8 cellular contexts compared by ENCODE assay signal in genomic region chr6:45922728-45923351, GRCh38.
DNase-seq lines count a peak whose midpoint lies in the region; ATAC-seq and TF ChIP-seq lines count a peak whose summit lies in the region.

No MANE protein-coding gene starts in this region.

- peaks cover 4% of the 10 kb centered on the region for H3K4me1 Mint-ChIP-seq in CD8-positive, alpha-beta T cell (ENCODE audit: low read depth)
- peaks cover 18 to 43% of the 10 kb centered on the region in 2 donors for H3K4me1 Mint-ChIP-seq in natural killer cell treated with Interleukin-12 subunit alpha and Interleukin-12 subunit beta and Interleukin-15 and Interleukin-18, amount 100 ng/mL, for 72 hours (ENCODE audit: low read depth in 2 of 2)
- peaks cover 16 to 24% of the 10 kb centered on the region in 2 donors for H3K4me1 Mint-ChIP-seq in stimulated activated naive B cell treated with anti-CD40 and anti-IgM and Interleukin-4, amounts not matched to agents 10 μg/mL and 1 μg/mL and 100 μg/mL, for 72 hours

- no peaks in the 10 kb centered on the region for H3K9me3 ChIP-seq in CD8-positive, alpha-beta T cell (ENCODE audit: low read length)
- H3K9me3 ChIP-seq in esophagus muscularis mucosa: no peaks in the 10 kb centered on the region

- CTCF ChIA-PET in CD8-positive, alpha-beta T cell (lab: Charles Lee): interaction anchor here (0.7 to 5.9 kb wide), 15 partner anchors 8 to 1483 kb away, joined by 3 to 47 read pairs (median 4); no protein-coding TSS in a partner anchor

- H3K27ac Mint-ChIP-seq in CD8-positive, alpha-beta T cell: no peak overlapping the region
- peak overlapping the region; percentile 47 to 88 for H3K27ac Mint-ChIP-seq in natural killer cell treated with Interleukin-12 subunit alpha and Interleukin-12 subunit beta and Interleukin-15 and Interleukin-18, amount 100 ng/mL, for 72 hours
- H3K27ac Mint-ChIP-seq in stimulated activated naive B cell treated with anti-CD40 and anti-IgM and Interleukin-4, amounts not matched to agents 10 μg/mL and 1 μg/mL and 100 μg/mL, for 72 hours: no peak overlapping the region

- POLR2A ChIA-PET in CD8-positive, alpha-beta T cell (lab: Charles Lee): no interaction called here

- no peak overlapping the region for H3K4me3 ChIP-seq in CD8-positive, alpha-beta T cell (ENCODE audit: low read depth, low read length)
- no peak overlapping the region for H3K4me3 ChIP-seq in esophagus muscularis mucosa

- H3K27ac ChIP-seq in CD8-positive, alpha-beta T cell (ENCODE audit: low read depth, low read length): no peak overlapping the region
- H3K27ac ChIP-seq in esophagus muscularis mucosa (replicated peaks in 1 of 4): no peak overlapping the region

- TF ChIP-seq EP300 in esophagus muscularis mucosa (IDR thresholded peaks at IDR 0.05): no peak

- no peaks in the 10 kb centered on the region for H3K27me3 Mint-ChIP-seq in CD8-positive, alpha-beta T cell (ENCODE audit: low read depth)
- H3K27me3 Mint-ChIP-seq in natural killer cell treated with Interleukin-12 subunit alpha and Interleukin-12 subunit beta and Interleukin-15 and Interleukin-18, amount 100 ng/mL, for 72 hours: peaks cover 0 to 11% of the 10 kb centered on the region in 2 donors
- no peaks in the 10 kb centered on the region for H3K27me3 Mint-ChIP-seq in stimulated activated naive B cell treated with anti-CD40 and anti-IgM and Interleukin-4, amounts not matched to agents 10 μg/mL and 1 μg/mL and 100 μg/mL, for 72 hours

- no peaks in the 10 kb centered on the region for H3K4me1 ChIP-seq in CD8-positive, alpha-beta T cell (ENCODE audit: insufficient read depth, low read length)
- peaks cover 8 to 23% (median 11%) of the 10 kb centered on the region in 4 donors for H3K4me1 ChIP-seq in esophagus muscularis mucosa

- no peaks in the 10 kb centered on the region for H3K9me3 Mint-ChIP-seq in CD8-positive, alpha-beta T cell
- H3K9me3 Mint-ChIP-seq in natural killer cell treated with Interleukin-12 subunit alpha and Interleukin-12 subunit beta and Interleukin-15 and Interleukin-18, amount 100 ng/mL, for 72 hours: no peaks in the 10 kb centered on the region
- H3K9me3 Mint-ChIP-seq in stimulated activated naive B cell treated with anti-CD40 and anti-IgM and Interleukin-4, amounts not matched to agents 10 μg/mL and 1 μg/mL and 100 μg/mL, for 72 hours: no peaks in the 10 kb centered on the region

- WGBS in esophagus muscularis mucosa: 56% methylated on average over 11 of the region's 11 CpGs

- H3K36me3 Mint-ChIP-seq in CD8-positive, alpha-beta T cell: no peaks in the 10 kb centered on the region
- no peaks in the 10 kb centered on the region for H3K36me3 Mint-ChIP-seq in natural killer cell treated with Interleukin-12 subunit alpha and Interleukin-12 subunit beta and Interleukin-15 and Interleukin-18, amount 100 ng/mL, for 72 hours
- H3K36me3 Mint-ChIP-seq in stimulated activated naive B cell treated with anti-CD40 and anti-IgM and Interleukin-4, amounts not matched to agents 10 μg/mL and 1 μg/mL and 100 μg/mL, for 72 hours: no peaks in the 10 kb centered on the region

- intact Hi-C loops in CD8-positive, alpha-beta T cell (cut with DNase I, micrococcal nuclease): loop anchor here (1.0 to 10.0 kb wide), 5 partner anchors 206 to 1448 kb away; partner anchors contain the start of gene ADGRF1 (in 1 of the 2)
- intact Hi-C loops in esophagus muscularis mucosa (cut with DNase I): loop anchor here (5.0 kb wide), 2 partner anchors 1266 to 1446 kb away; no protein-coding TSS in a partner anchor

- H3K27me3 ChIP-seq in CD8-positive, alpha-beta T cell (ENCODE audit: insufficient read depth, low read length): no peaks in the 10 kb centered on the region
- H3K27me3 ChIP-seq in esophagus muscularis mucosa: no peaks in the 10 kb centered on the region

- ATAC-seq in CD8-positive, alpha-beta T cell: no peak
- peak; percentile 35 for ATAC-seq in GM21723 (IDR thresholded peaks at IDR 0.05; ENCODE audit: unreplicated experiment)
- ATAC-seq in natural killer cell treated with Interleukin-12 subunit alpha and Interleukin-12 subunit beta and Interleukin-15 and Interleukin-18, amount 100 ng/mL, for 72 hours: peak; percentile 46 to 74
- peak; percentile 28 to 39 for ATAC-seq in stimulated activated naive B cell treated with anti-CD40 and anti-IgM and Interleukin-4, amounts not matched to agents 10 μg/mL and 1 μg/mL and 100 μg/mL, for 72 hours (replicated peaks)

- TF ChIP-seq POLR2A in esophagus muscularis mucosa (IDR thresholded peaks at IDR 0.05; ENCODE audit: low read depth): no peak

- TF ChIP-seq CTCF in CD8-positive, alpha-beta T cell (IDR thresholded peaks at IDR 0.05): peak; percentile 38
- peak; percentile 33 to 46 (median 36) for TF ChIP-seq CTCF in esophagus muscularis mucosa (IDR thresholded peaks at IDR 0.05)

- H3K4me3 Mint-ChIP-seq in CD8-positive, alpha-beta T cell: no peak overlapping the region
- H3K4me3 Mint-ChIP-seq in natural killer cell treated with Interleukin-12 subunit alpha and Interleukin-12 subunit beta and Interleukin-15 and Interleukin-18, amount 100 ng/mL, for 72 hours: peak overlapping the region; percentile 74
- H3K4me3 Mint-ChIP-seq in stimulated activated naive B cell treated with anti-CD40 and anti-IgM and Interleukin-4, amounts not matched to agents 10 μg/mL and 1 μg/mL and 100 μg/mL, for 72 hours: no peak overlapping the region

- no peaks in the 10 kb centered on the region for H3K36me3 ChIP-seq in CD8-positive, alpha-beta T cell (ENCODE audit: insufficient read depth, low read length)
- H3K36me3 ChIP-seq in esophagus muscularis mucosa: peaks cover 0 to 19% (median 0%) of the 10 kb centered on the region in 4 donors

- DNase-seq in CD8-positive, alpha-beta T cell: peak; percentile 22 to 70 (median 35)
- peak; percentile 57 for DNase-seq in NCI-H774 (lab: John Stamatoyannopoulos, UW)
- peak; percentile 32 for DNase-seq in activated T-cell treated with anti-CD3 and anti-CD28 coated beads for 1 hour (ENCODE audit: low read depth)
- no peak for DNase-seq in esophagus muscularis mucosa (ENCODE audit: extremely low spot score)
- peak; percentile 69 for DNase-seq in natural killer cell treated with Interleukin-12 subunit alpha and Interleukin-12 subunit beta and Interleukin-15 and Interleukin-18, amount 100 ng/mL, for 72 hours (ENCODE audit: low spot score)
- peak; percentile 28 for DNase-seq in stimulated activated naive B cell treated with anti-CD40 and anti-IgM and Interleukin-4, amounts not matched to agents 10 μg/mL and 1 μg/mL and 100 μg/mL, for 72 hours
- no peak for DNase-seq in NCI-H1092 (lab: John Stamatoyannopoulos, UW)

Comparison
In these comparisons a context has a peak if more than half of its experiments do, and no peak if none do; other contexts are left out.
1. DNase-seq: peak in CD8-positive, alpha-beta T cell (7 of 7), NCI-H774 (single experiment), activated T-cell treated with anti-CD3 and anti-CD28 coated beads for 1 hour (single experiment), natural killer cell treated with Interleukin-12 subunit alpha and Interleukin-12 subunit beta and Interleukin-15 and Interleukin-18, amount 100 ng/mL, for 72 hours (single experiment) and stimulated activated naive B cell treated with anti-CD40 and anti-IgM and Interleukin-4, amounts not matched to agents 10 μg/mL and 1 μg/mL and 100 μg/mL, for 72 hours (single experiment); none in esophagus muscularis mucosa (single experiment) and NCI-H1092 (single experiment).
2. H3K27ac Mint-ChIP-seq: peak in natural killer cell treated with Interleukin-12 subunit alpha and Interleukin-12 subunit beta and Interleukin-15 and Interleukin-18, amount 100 ng/mL, for 72 hours (2 of 2); none in CD8-positive, alpha-beta T cell (single experiment) and stimulated activated naive B cell treated with anti-CD40 and anti-IgM and Interleukin-4, amounts not matched to agents 10 μg/mL and 1 μg/mL and 100 μg/mL, for 72 hours (single experiment).